13 cellular contexts compared by ENCODE assay signal in genomic region chr2:36800381-36800780, GRCh38.
DNase-seq lines count a peak whose midpoint lies in the region; ATAC-seq and TF ChIP-seq lines count a peak whose summit lies in the region.
"Had no signal": no experiment of that assay in that cellular context is flagged by ENCODE, and none has a peak within 500 bp of the region (broad histone marks: within the 10 kb centered on the region; RNA-seq: fewer than 3 reads in every experiment).

No MANE protein-coding gene starts in this region.

- H3K27ac ChIP-seq in GM23248, result no peak overlapping the region
- H3K27ac ChIP-seq: transverse colon had no signal

- H2AFZ ChIP-seq in GM23248, result no peak overlapping the region

- H3K27me3 ChIP-seq in GM23248 (replicated peaks; ENCODE audit: insufficient read depth), result peaks cover 4% of the 10 kb centered on the region
- H3K27me3 ChIP-seq: transverse colon had no signal

- intact Hi-C loops in CD14-positive monocyte (cut with micrococcal nuclease), result no loop called here

- no peaks in the 10 kb centered on the region for H3K79me2 ChIP-seq in GM23248 (ENCODE audit: insufficient read depth)

- 80 to 82% methylated on average over 11 of the region's 11 CpGs for WGBS in GM23248 (ENCODE audit: low coverage in 1 of 2, low lambda C conversion rate in 2 of 2, missing lambda C conversion rate in 2 of 2), 2 experiments

- H3K36me3 ChIP-seq in GM23248 (ENCODE audit: low read depth), result no peaks in the 10 kb centered on the region
- H3K36me3 ChIP-seq: transverse colon had no signal

- peak; percentile 91 to 93 for ATAC-seq in activated T-cell treated with anti-CD3 and anti-CD28 coated beads, Interleukin-2, amount 50 U/mL, for 72 hours (replicated peaks in 1 of 2)
- ATAC-seq: naive thymus-derived CD8-positive, alpha-beta T cell had no signal

- H3K9ac ChIP-seq in GM23248, result no peak overlapping the region

- in situ Hi-C loops in GM23248 (cut with MboI), result no loop called here

- H4K20me1 ChIP-seq in GM23248 (ENCODE audit: insufficient read depth), result no peaks in the 10 kb centered on the region

- H3K4me1 Mint-ChIP-seq in activated T-cell treated with anti-CD3 and anti-CD28 coated beads, Interleukin-2, amount 50 U/mL, for 72 hours (ENCODE audit: low read depth), result peaks cover 21% of the 10 kb centered on the region
- H3K4me1 Mint-ChIP-seq in CD14-positive monocyte, result no peaks in the 10 kb centered on the region
- H3K4me1 Mint-ChIP-seq: brain had no signal

- peak overlapping the region; percentile 11 to 64 for H3K4me3 Mint-ChIP-seq in activated T-cell treated with anti-CD3 and anti-CD28 coated beads, Interleukin-2, amount 50 U/mL, for 72 hours
- H3K4me3 Mint-ChIP-seq in CD14-positive monocyte, result no peak overlapping the region
- H3K4me3 Mint-ChIP-seq: brain had no signal

- H3K4me1 ChIP-seq in GM23248 (ENCODE audit: insufficient read depth), result no peaks in the 10 kb centered on the region

- H3K9me3 ChIP-seq in GM23248 (ENCODE audit: low read depth), result no peaks in the 10 kb centered on the region
- H3K9me3 ChIP-seq: transverse colon had no signal

- H3K9me3 Mint-ChIP-seq in activated T-cell treated with anti-CD3 and anti-CD28 coated beads, Interleukin-2, amount 50 U/mL, for 72 hours, result no peaks in the 10 kb centered on the region
- peaks cover 0 to 6% (median 0%) of the 10 kb centered on the region in 7 donors for H3K9me3 Mint-ChIP-seq in CD14-positive monocyte
- H3K9me3 Mint-ChIP-seq: brain had no signal

- peak overlapping the region; percentile 13 for H3K27ac Mint-ChIP-seq in activated T-cell treated with anti-CD3 and anti-CD28 coated beads, Interleukin-2, amount 50 U/mL, for 72 hours
- no peak overlapping the region for H3K27ac Mint-ChIP-seq in CD14-positive monocyte

- H3K4me3 ChIP-seq in GM23248, result no peak overlapping the region
- H3K4me3 ChIP-seq: transverse colon had no signal

- no peaks in the 10 kb centered on the region for H3K9me2 ChIP-seq in GM23248 (ENCODE audit: insufficient read depth)

- no peaks in the 10 kb centered on the region for H3F3A ChIP-seq in GM23248 (ENCODE audit: insufficient read depth)

- H3K27me3 Mint-ChIP-seq in activated T-cell treated with anti-CD3 and anti-CD28 coated beads, Interleukin-2, amount 50 U/mL, for 72 hours (ENCODE audit: low read depth), result peaks cover 12% of the 10 kb centered on the region
- peaks cover 0 to 2% (median 2%) of the 10 kb centered on the region in 3 donors for H3K27me3 Mint-ChIP-seq in CD14-positive monocyte (ENCODE audit: low read depth in 3 of 3)
- H3K27me3 Mint-ChIP-seq: brain had no signal

- TF ChIP-seq CTCF in CD14-positive monocyte (IDR thresholded peaks at IDR 0.05), result no peak

- peak; percentile 3 to 26 for DNase-seq in activated CD4-positive, alpha-beta T cell treated with anti-CD3 and anti-CD28 coated beads, Interleukin-2, amount 50 U/mL, for 4 hours
- DNase-seq in activated T-cell treated with anti-CD3 and anti-CD28 coated beads, Interleukin-2, amount 50 U/mL, for 72 hours, result peak; percentile 60 to 61
- DNase-seq in nucleus accumbens (lab: John Stamatoyannopoulos, UW) (peak in 40 of 56 donors; percentile 3 to 90 (median 54)), GM23248 (no peak), CD14-positive monocyte (ENCODE audit: low spot score) (no peak), DMS53 (lab: John Stamatoyannopoulos, UW) (no peak), COR-L47 (lab: John Stamatoyannopoulos, UW) (no peak)
- peak; percentile 40 to 41 for DNase-seq in stimulated activated CD8-positive, alpha-beta memory T cell treated with anti-CD3 and anti-CD28 coated beads, Interleukin-15, amount 100 ng/mL, for 48 hours (ENCODE audit: low read depth in 2 of 2)
- DNase-seq: NCI-H187, NCI-H82, transverse colon had no signal

- no peak overlapping the region for H3K4me2 ChIP-seq in GM23248 (ENCODE audit: unreplicated experiment)

- H3K36me3 Mint-ChIP-seq in activated T-cell treated with anti-CD3 and anti-CD28 coated beads, Interleukin-2, amount 50 U/mL, for 72 hours (ENCODE audit: insufficient read depth in 2 of 2), result no peaks in the 10 kb centered on the region
- H3K36me3 Mint-ChIP-seq in CD14-positive monocyte, result no peaks in the 10 kb centered on the region
- H3K36me3 Mint-ChIP-seq: brain had no signal

Comparison
In these comparisons a context has a peak if more than half of its experiments do, and no peak if none do; other contexts are left out.
1. DNase-seq: peak in activated CD4-positive, alpha-beta T cell treated with anti-CD3 and anti-CD28 coated beads, Interleukin-2, amount 50 U/mL, for 4 hours (2 of 2), activated T-cell treated with anti-CD3 and anti-CD28 coated beads, Interleukin-2, amount 50 U/mL, for 72 hours (2 of 2), nucleus accumbens (40 of 56) and stimulated activated CD8-positive, alpha-beta memory T cell treated with anti-CD3 and anti-CD28 coated beads, Interleukin-15, amount 100 ng/mL, for 48 hours (2 of 2); none in GM23248 (single experiment), CD14-positive monocyte (single experiment), DMS53 (single experiment) and COR-L47 (single experiment).
2. H3K4me3 Mint-ChIP-seq: peak in activated T-cell treated with anti-CD3 and anti-CD28 coated beads, Interleukin-2, amount 50 U/mL, for 72 hours (2 of 2); none in CD14-positive monocyte (0 of 2).